Comparison of ENCODE assay signal across 15 cellular contexts in genomic region chr6:139146317-139146726, GRCh38. TPM values are rescaled to one million over a fixed set of nuclear protein-coding genes. Genes with fewer than 3 reads are reported as not detected.
DNase-seq lines count a peak whose midpoint lies in the region; TF ChIP-seq lines count a peak whose summit lies in the region.
"Had no signal": no experiment of that assay in that cellular context is flagged by ENCODE, and none has a peak within 500 bp of the region (broad histone marks: within the 10 kb centered on the region; RNA-seq: fewer than 3 reads in every experiment).

No MANE protein-coding gene starts in this region.

- CTCF ChIA-PET in activated CD4-positive, alpha-beta T cell treated with anti-CD3 and anti-CD28 coated beads, Interleukin-2, amount 10 ng/mL, durations not matched to agents 7 days and 5 days (lab: Charles Lee), result interaction anchor here (1.5 to 2.7 kb wide), 4 partner anchors 9 to 14 kb away, joined by 4 to 11 read pairs (median 8); partner anchors contain the start of gene HECA
- CTCF ChIA-PET in HEK293 (lab: Yijun Ruan, JAX) (interaction anchor here (1.1 kb wide), 1 partner anchor 9 kb away, joined by 3 read pairs; no protein-coding TSS in a partner anchor), Calu3 (lab: Charles Lee) (no interaction called here)

- H3K36me3 ChIP-seq in HEK293 (ENCODE audit: control insufficient read depth in 2 of 2, insufficient read depth in 1 of 2, low read length in 2 of 2), result no peaks in the 10 kb centered on the region
- H3K36me3 ChIP-seq in neutrophil, result no peaks in the 10 kb centered on the region
- H3K36me3 ChIP-seq in breast epithelium, result no peaks in the 10 kb centered on the region

- POLR2A ChIA-PET in activated CD4-positive, alpha-beta T cell treated with anti-CD3 and anti-CD28 coated beads, Interleukin-2, amount 10 ng/mL, durations not matched to agents 7 days and 5 days (lab: Charles Lee), result interaction anchor here (1.0 kb wide), 1 partner anchor 9 kb away, joined by 4 read pairs; no protein-coding TSS in a partner anchor
- POLR2A ChIA-PET in HEK293 (lab: Yijun Ruan, JAX), result interaction anchor here (0.6 kb wide), 1 partner anchor 32 kb away, joined by 3 read pairs; no protein-coding TSS in a partner anchor

- peaks cover 2% of the 10 kb centered on the region for H3K9me3 Mint-ChIP-seq in activated CD4-positive, alpha-beta T cell treated with anti-CD3 and anti-CD28 coated beads, Interleukin-2, amount 10 ng/mL, durations not matched to agents 7 days and 5 days
- no peaks in the 10 kb centered on the region for H3K9me3 Mint-ChIP-seq in Calu3 (ENCODE audit: low read depth, unreplicated experiment)

- TF ChIP-seq POLR2A in breast epithelium (IDR thresholded peaks at IDR 0.05), result no peak

- intact Hi-C loops in breast epithelium (cut with DNase I; ENCODE audit: low total_unique reads), result no loop called here
- intact Hi-C loops in Calu3 (cut with micrococcal nuclease; ENCODE audit: unreplicated experiment), result no loop called here

- H3K27ac ChIP-seq in HEK293 (ENCODE audit: extremely low read depth, low read depth, low read length), result no peak overlapping the region
- H3K27ac ChIP-seq in neutrophil, result peak overlapping the region; percentile 24
- no peak overlapping the region for H3K27ac ChIP-seq in breast epithelium
- H3K27ac ChIP-seq: body of pancreas had no signal

- H3K4me3 Mint-ChIP-seq in activated CD4-positive, alpha-beta T cell treated with anti-CD3 and anti-CD28 coated beads, Interleukin-2, amount 10 ng/mL, durations not matched to agents 7 days and 5 days, result peak overlapping the region; percentile 50
- H3K4me3 Mint-ChIP-seq in Calu3 (ENCODE audit: low read depth, unreplicated experiment), result no peak overlapping the region

- H3K4me3 ChIP-seq in HEK293 (ENCODE audit: low read depth, low read length) (no peak overlapping the region), neutrophil (ENCODE audit: low read depth in 1 of 2, low read length in 1 of 2) (no peak overlapping the region), breast epithelium (no peak overlapping the region)
- H3K4me3 ChIP-seq: body of pancreas had no signal

- H3K4me1 ChIP-seq in HEK293 (ENCODE audit: control insufficient read depth, insufficient read depth, low read length), result peaks cover 37% of the 10 kb centered on the region
- peaks cover 21 to 63% of the 10 kb centered on the region in 2 experiments for H3K4me1 ChIP-seq in neutrophil (ENCODE audit: control insufficient read depth in 1 of 2, insufficient read depth in 1 of 2, low read depth in 1 of 2, low read length in 1 of 2)
- H3K4me1 ChIP-seq in breast epithelium, result no peaks in the 10 kb centered on the region

- H3K4me1 Mint-ChIP-seq in activated CD4-positive, alpha-beta T cell treated with anti-CD3 and anti-CD28 coated beads, Interleukin-2, amount 10 ng/mL, durations not matched to agents 7 days and 5 days, result peaks cover 92% of the 10 kb centered on the region
- H3K4me1 Mint-ChIP-seq in Calu3 (ENCODE audit: low read depth, unreplicated experiment), result no peaks in the 10 kb centered on the region

- no peak for DNase-seq in activated CD4-positive, alpha-beta T cell treated with anti-CD3 and anti-CD28 coated beads, Interleukin-2, amount 10 ng/mL, durations not matched to agents 7 days and 5 days
- DNase-seq in activated CD4-positive, alpha-beta T cell treated with anti-CD3 and anti-CD28 coated beads, Interleukin-2, amount 50 U/mL, for 4 hours, result no peak
- peak; percentile 64 to 65 for DNase-seq in activated T-cell treated with anti-CD3 and anti-CD28 coated beads, Interleukin-2, amount 50 U/mL, for 48 hours
- DNase-seq in breast epithelium (ENCODE audit: low spot score in 2 of 2) (no peak), NAMALWA (ENCODE audit: low spot score) (no peak), Calu3 (no peak)
- DNase-seq: ACHN; activated CD8-positive, alpha-beta memory T cell treated with anti-CD3 and anti-CD28 coated beads, Interleukin-2, amount 50 U/mL, for 4 hours; body of pancreas; DMS153; mesenchymal stem cell; NCI-H510A treated with DMSO at 0.1 percent for 48 hours; spleen had no signal

- TF ChIP-seq CTCF in HEK293 (tag by site-specific recombination; IDR thresholded peaks at IDR 0.05), result no peak
- TF ChIP-seq CTCF in neutrophil (IDR thresholded peaks at IDR 0.05), result no peak
- TF ChIP-seq CTCF in breast epithelium (IDR thresholded peaks at IDR 0.05), result no peak
- no peak for TF ChIP-seq CTCF in Calu3 (IDR thresholded peaks at IDR 0.05; ENCODE audit: unreplicated experiment)

- BruUV-seq in Calu3 (replicated peaks; lab: Mats Ljungman, UMichigan), result no TSS peak

- peaks cover 41% of the 10 kb centered on the region for H3K36me3 Mint-ChIP-seq in activated CD4-positive, alpha-beta T cell treated with anti-CD3 and anti-CD28 coated beads, Interleukin-2, amount 10 ng/mL, durations not matched to agents 7 days and 5 days (ENCODE audit: low read depth)
- H3K36me3 Mint-ChIP-seq in Calu3 (ENCODE audit: insufficient read depth, unreplicated experiment), result no peaks in the 10 kb centered on the region

- H3K27me3 Mint-ChIP-seq in activated CD4-positive, alpha-beta T cell treated with anti-CD3 and anti-CD28 coated beads, Interleukin-2, amount 10 ng/mL, durations not matched to agents 7 days and 5 days, result no peaks in the 10 kb centered on the region
- H3K27me3 Mint-ChIP-seq in Calu3 (ENCODE audit: unreplicated experiment), result no peaks in the 10 kb centered on the region

- H3K9me3 ChIP-seq in HEK293 (ENCODE audit: control insufficient read depth, insufficient read depth, low read depth, low read length) (no peaks in the 10 kb centered on the region), neutrophil (no peaks in the 10 kb centered on the region), breast epithelium (no peaks in the 10 kb centered on the region)
- H3K9me3 ChIP-seq: body of pancreas, spleen had no signal

- peak overlapping the region; percentile 78 for H3K27ac Mint-ChIP-seq in activated CD4-positive, alpha-beta T cell treated with anti-CD3 and anti-CD28 coated beads, Interleukin-2, amount 10 ng/mL, durations not matched to agents 7 days and 5 days
- no peak overlapping the region for H3K27ac Mint-ChIP-seq in Calu3 (ENCODE audit: unreplicated experiment)

- H3K27me3 ChIP-seq in neutrophil (no peaks in the 10 kb centered on the region), breast epithelium (no peaks in the 10 kb centered on the region)
- H3K27me3 ChIP-seq: body of pancreas, spleen had no signal

TF ChIP-seq in HEK293, 187 proteins besides CTCF, POLR2A, EP300 and RAD21:
- TF ChIP-seq ZNF776 (tag by site-specific recombination; IDR thresholded peaks at IDR 0.05; ENCODE audit: borderline replicate concordance) (no peak), YY2 (tag by site-specific recombination; IDR thresholded peaks at IDR 0.05) (no peak), ZNF16 (tag by site-specific recombination; IDR thresholded peaks at IDR 0.05; ENCODE audit: low read depth) (no peak), KLF10 (tag by site-specific recombination; IDR thresholded peaks at IDR 0.05) (0 out of 2 replicates have a peak, but pooled peaks have one; percentile 7), ZNF600 (tag by site-specific recombination; IDR thresholded peaks at IDR 0.05) (0 out of 2 replicates have a peak, but pooled peaks have one; percentile 33), ZNF549 (tag by site-specific recombination; IDR thresholded peaks at IDR 0.05) (no peak), PRDM1 (tag by site-specific recombination; IDR thresholded peaks at IDR 0.05) (no peak)

RNA-seq across cellular contexts. Expression of gene HECA, which starts 11.4 kb away (rescaled TPM):
- total RNA-seq in activated CD4-positive, alpha-beta T cell treated with anti-CD3 and anti-CD28 coated beads, Interleukin-2, amount 10 ng/mL, durations not matched to agents 7 days and 5 days, result 10 to 100 TPM; 59.2 to 60.1 TPM
- total RNA-seq in breast epithelium (10 to 100 TPM; 35.1 to 54.3 (median 49.3) TPM), Calu3 (2022) (7.1 and 7.5 TPM in 2 replicates)

Comparison
In these comparisons a context has a peak if more than half of its experiments do, and no peak if none do; other contexts are left out.
1. DNase-seq: peak in activated T-cell treated with anti-CD3 and anti-CD28 coated beads, Interleukin-2, amount 50 U/mL, for 48 hours (2 of 2); none in activated CD4-positive, alpha-beta T cell treated with anti-CD3 and anti-CD28 coated beads, Interleukin-2, amount 10 ng/mL, durations not matched to agents 7 days and 5 days (single experiment), activated CD4-positive, alpha-beta T cell treated with anti-CD3 and anti-CD28 coated beads, Interleukin-2, amount 50 U/mL, for 4 hours (0 of 2), breast epithelium (0 of 2), NAMALWA (single experiment) and Calu3 (single experiment).